In genomic region chr14:34652348-34652747, GRCh38 we compare ENCODE assay signal across 3 cellular contexts.
TF ChIP-seq lines count a peak whose summit lies in the region.
"Not testable (repeated sequence)": the region's sequence is repeated elsewhere in the genome, so short reads cannot be mapped to it uniquely, and the experiment has no call there.

No MANE protein-coding gene starts in this region.

TF ChIP-seq in A549, 52 proteins besides CTCF, POLR2A, EP300 and RAD21:
- peak; percentile 59 for TF ChIP-seq MAFK (IDR thresholded peaks at IDR 0.05; ENCODE audit: partially characterized antibody)
- TF ChIP-seq FOSL2 (IDR thresholded peaks at IDR 0.05): not testable (repeated sequence)
- 0 out of 2 replicates have a peak, but pooled peaks have one; percentile 5 for TF ChIP-seq FOSL2 (CRISPR knock-in tag; IDR thresholded peaks at IDR 0.05)
TF ChIP-seq in A549: peak in this region for 2; not testable (repeated sequence) for 50.

TF ChIP-seq in IMR-90, 13 proteins besides CTCF, POLR2A, EP300 and RAD21:
- TF ChIP-seq NFE2L2 (IDR thresholded peaks at IDR 0.05; ENCODE audit: low read depth, low read length): peak; percentile 42; the same call in 1 of the 2 replicates

TF ChIP-seq in K562, 482 proteins besides CTCF, POLR2A, EP300 and RAD21:
- TF ChIP-seq FOXK2 (conservative IDR thresholded peaks at IDR 0.05 in 1 of 2, IDR thresholded peaks at IDR 0.05 in 1 of 2; ENCODE audit: low read depth in 2 of 2) (peak; percentile 13 to 31; a peak in 1 of 4 replicates), MAFG (tag; conservative IDR thresholded peaks at IDR 0.05) (peak; percentile 54; the same call in 1 of the 2 replicates), FOXA3 (CRISPR knock-in tag; conservative IDR thresholded peaks at IDR 0.05 in 1 of 2, IDR thresholded peaks at IDR 0.05 in 1 of 2) (peak in 1 of 2 experiments; percentile 61; a peak in 1 of 4 replicates)
